Comparison of ENCODE assay signal across 1 cellular context in genomic region chr22:26922804-26923203, GRCh38.
TF ChIP-seq lines count a peak whose summit lies in the region.

No MANE protein-coding gene starts in this region.

TF ChIP-seq in HepG2, 621 proteins besides CTCF, POLR2A, EP300 and RAD21 (continued from another document):
- TF ChIP-seq REST (IDR thresholded peaks at IDR 0.05; ENCODE audit: borderline replicate concordance in 1 of 2, low read depth in 1 of 2, low read length in 2 of 2), result peak; percentile 77 to 92
- TF ChIP-seq LBX2 (CRISPR knock-in tag; IDR thresholded peaks at IDR 0.05; ENCODE audit: borderline replicate concordance), result no peak
- no peak for TF ChIP-seq ZSCAN12 (CRISPR knock-in tag; IDR thresholded peaks at IDR 0.05)
- no peak for TF ChIP-seq REPIN1 (CRISPR knock-in tag; IDR thresholded peaks at IDR 0.05; ENCODE audit: borderline replicate concordance, low read depth)
- no peak for TF ChIP-seq GABPB1 (CRISPR knock-in tag; IDR thresholded peaks at IDR 0.05)
- TF ChIP-seq MIER2 (CRISPR knock-in tag; IDR thresholded peaks at IDR 0.05), result peak; percentile 91
- no peak for TF ChIP-seq ZNF563 (CRISPR knock-in tag; IDR thresholded peaks at IDR 0.05)
- TF ChIP-seq ZNF569 (CRISPR knock-in tag; IDR thresholded peaks at IDR 0.05; ENCODE audit: borderline replicate concordance), result no peak
- no peak for TF ChIP-seq NONO (IDR thresholded peaks at IDR 0.05)
- TF ChIP-seq NONO (CRISPR knock-in tag; conservative IDR thresholded peaks at IDR 0.05), result no peak
- TF ChIP-seq ZNF562 (CRISPR knock-in tag; IDR thresholded peaks at IDR 0.05; ENCODE audit: borderline replicate concordance), result no peak
- no peak for TF ChIP-seq CBX2 (IDR thresholded peaks at IDR 0.05; ENCODE audit: low read depth, low read length)
- TF ChIP-seq CBX2 (CRISPR knock-in tag; IDR thresholded peaks at IDR 0.05; ENCODE audit: low read depth), result no peak
- TF ChIP-seq ZZZ3 (CRISPR knock-in tag; IDR thresholded peaks at IDR 0.05; ENCODE audit: borderline replicate concordance), result no peak
- no peak for TF ChIP-seq TRIM24 (CRISPR knock-in tag; IDR thresholded peaks at IDR 0.05)
- TF ChIP-seq ZNF556 (CRISPR knock-in tag; IDR thresholded peaks at IDR 0.05; ENCODE audit: borderline replicate concordance), result no peak
- TF ChIP-seq ZNF609 (CRISPR knock-in tag; IDR thresholded peaks at IDR 0.05; ENCODE audit: borderline replicate concordance), result no peak
